22 cellular contexts compared by ENCODE assay signal in the genomic region with DNA sequence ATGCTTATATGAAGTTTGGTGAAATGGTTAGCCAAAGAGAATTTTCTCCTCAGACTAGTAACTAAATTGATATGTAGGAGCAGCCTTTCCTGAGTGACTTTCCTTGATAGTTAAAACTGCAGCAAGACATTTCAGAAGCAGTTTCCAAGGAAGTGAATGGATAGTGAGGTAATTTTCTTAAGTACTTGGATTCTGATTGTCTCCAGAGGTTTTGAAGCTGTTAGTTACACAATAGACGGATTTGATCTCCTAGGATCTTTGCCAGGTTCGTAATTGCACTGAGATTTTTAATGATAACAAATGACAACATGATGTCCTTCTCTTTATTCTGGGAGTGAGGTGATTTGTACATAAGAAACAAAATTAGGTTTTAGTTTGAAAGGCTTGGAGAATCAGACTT. TPM values are rescaled to one million over a fixed set of nuclear protein-coding genes. Genes with fewer than 3 reads are reported as not detected.
DNase-seq lines count a peak whose midpoint lies in the region; ATAC-seq, FAIRE-seq and TF ChIP-seq lines count a peak whose summit lies in the region.
"Had no signal": no experiment of that assay in that cellular context is flagged by ENCODE, and none has a peak within 500 bp of the region (broad histone marks: within the 10 kb centered on the region; RNA-seq: fewer than 3 reads in every experiment).

No MANE protein-coding gene starts in this region.

- H2AFZ ChIP-seq in endothelial cell of umbilical vein (ENCODE audit: low read depth, low read length) (no peak overlapping the region), mesenchymal stem cell (ENCODE audit: low read depth, low read length) (no peak overlapping the region)
- H2AFZ ChIP-seq: hepatocyte had no signal

- intact Hi-C loops in endothelial cell of umbilical vein (cut with micrococcal nuclease) (no loop called here), MCF 10A (cut with micrococcal nuclease) (no loop called here), upper lobe of right lung (cut with DNase I) (no loop called here)

- H3K14ac ChIP-seq in mesenchymal stem cell (ENCODE audit: low read length in 2 of 2) = no peak overlapping the region

- ATAC-seq in A549 = no peak
- ATAC-seq in GM18498 (IDR thresholded peaks at IDR 0.05; ENCODE audit: unreplicated experiment) = no peak
- ATAC-seq in upper lobe of right lung = no peak
- ATAC-seq: body of pancreas; natural killer cell treated with Interleukin-12 subunit alpha and Interleukin-12 subunit beta and Interleukin-15 and Interleukin-18, amount 100 ng/mL, for 72 hours had no signal

- peaks cover 29% of the 10 kb centered on the region for H3K79me2 ChIP-seq in endothelial cell of umbilical vein (ENCODE audit: control insufficient read depth, insufficient read depth, low read length)

- no peak overlapping the region for H3K4me2 ChIP-seq in A549
- H3K4me2 ChIP-seq in endothelial cell of umbilical vein (ENCODE audit: insufficient read depth, low read length) = peak overlapping the region; percentile 55
- H3K4me2 ChIP-seq in mesenchymal stem cell (ENCODE audit: low read length, poor library complexity, severe bottlenecking) = no peak overlapping the region
- H3K4me2 ChIP-seq: hepatocyte had no signal

- FAIRE-seq in A549 (lab: Jason Lieb, UNC) (peak; percentile 90), endothelial cell of umbilical vein (lab: Jason Lieb, UNC) (peak; percentile 60)
- FAIRE-seq: keratinocyte had no signal

- CTCF ChIA-PET in A549 (lab: Yijun Ruan, JAX) = no interaction called here
- CTCF ChIA-PET in endothelial cell of umbilical vein (lab: Charles Lee) = no interaction called here
- CTCF ChIA-PET in MCF 10A (lab: Yijun Ruan, JAX) = no interaction called here

- H3K23ac ChIP-seq in mesenchymal stem cell (ENCODE audit: low read length in 2 of 2) = no peak overlapping the region

- POLR2A ChIA-PET in A549 (lab: Yijun Ruan, JAX) = no interaction called here
- POLR2A ChIA-PET in endothelial cell of umbilical vein (lab: Charles Lee) = no interaction called here
- POLR2A ChIA-PET in MCF 10A (lab: Yijun Ruan, JAX) = no interaction called here

- H3K18ac ChIP-seq in mesenchymal stem cell (ENCODE audit: low read depth in 1 of 2, low read length in 2 of 2) = no peak overlapping the region

- H3K27ac ChIP-seq in A549 = no peak overlapping the region
- H3K27ac ChIP-seq in endothelial cell of umbilical vein (ENCODE audit: insufficient read depth, low read depth, low read length) = peak overlapping the region; percentile 48
- no peak overlapping the region for H3K27ac ChIP-seq in mesenchymal stem cell (ENCODE audit: low read length, poor library complexity, severe bottlenecking)
- no peak overlapping the region for H3K27ac ChIP-seq in upper lobe of right lung
- H3K27ac ChIP-seq in suprapubic skin = no peak overlapping the region
- H3K27ac ChIP-seq: body of pancreas, hepatocyte had no signal

- dilution Hi-C loops in endothelial cell of umbilical vein (cut with MboI; ENCODE audit: extremely low pct_ligation_motif_present, low sequenced_read_pairs) = no loop called here

- no peaks in the 10 kb centered on the region for H3K9me3 ChIP-seq in A549
- no peaks in the 10 kb centered on the region for H3K9me3 ChIP-seq in endothelial cell of umbilical vein (replicated peaks; ENCODE audit: control insufficient read depth, insufficient read depth, low read length)
- no peaks in the 10 kb centered on the region for H3K9me3 ChIP-seq in mesenchymal stem cell (ENCODE audit: control insufficient read depth, low read length)
- H3K9me3 ChIP-seq in upper lobe of right lung = no peaks in the 10 kb centered on the region
- H3K9me3 ChIP-seq in suprapubic skin = no peaks in the 10 kb centered on the region
- H3K9me3 ChIP-seq: body of pancreas, tibial nerve had no signal

- no peak overlapping the region for H2BK12ac ChIP-seq in mesenchymal stem cell (ENCODE audit: low read length in 2 of 2)

- no peaks in the 10 kb centered on the region for H3K36me3 Mint-ChIP-seq in MCF 10A (ENCODE audit: insufficient read depth, unreplicated experiment)
- H3K36me3 Mint-ChIP-seq: CD4-positive, CD25-positive, alpha-beta regulatory T cell; memory B cell; natural killer cell treated with Interleukin-12 subunit alpha and Interleukin-12 subunit beta and Interleukin-15 and Interleukin-18, amount 100 ng/mL, for 72 hours had no signal

- H3K4me1 Mint-ChIP-seq in MCF 10A (ENCODE audit: insufficient read depth, unreplicated experiment) = no peaks in the 10 kb centered on the region
- H3K4me1 Mint-ChIP-seq: CD4-positive, CD25-positive, alpha-beta regulatory T cell; memory B cell had no signal

- no peak for TF ChIP-seq RAD21 in A549 (conservative IDR thresholded peaks at IDR 0.05 in 1 of 2, IDR thresholded peaks at IDR 0.05 in 1 of 2)

- TF ChIP-seq EP300 in A549 (IDR thresholded peaks at IDR 0.05) (no peak), suprapubic skin (IDR thresholded peaks at IDR 0.05) (no peak)

- H3K27me3 ChIP-seq in endothelial cell of umbilical vein (ENCODE audit: control insufficient read depth in 2 of 2, insufficient read depth in 2 of 2, low read length in 2 of 2) (no peaks in the 10 kb centered on the region), mesenchymal stem cell (ENCODE audit: control insufficient read depth in 1 of 2, insufficient read depth in 1 of 2, low read length in 2 of 2) (no peaks in the 10 kb centered on the region), upper lobe of right lung (no peaks in the 10 kb centered on the region), suprapubic skin (no peaks in the 10 kb centered on the region)
- H3K27me3 ChIP-seq: body of pancreas, hepatocyte, tibial nerve had no signal

- no peak overlapping the region for H2AK5ac ChIP-seq in mesenchymal stem cell (ENCODE audit: low read length, severe bottlenecking)

- no peak overlapping the region for H3K4ac ChIP-seq in mesenchymal stem cell (ENCODE audit: low read depth in 1 of 2, low read length in 2 of 2)

- H3K4me3 ChIP-seq in A549 (no peak overlapping the region), LNCaP clone FGC (ENCODE audit: low read depth, low read length) (no peak overlapping the region), endothelial cell of umbilical vein (replicated peaks in 1 of 3; ENCODE audit: insufficient read depth in 1 of 3, low read depth in 1 of 3, low read length in 3 of 3) (no peak overlapping the region), mesenchymal stem cell (ENCODE audit: insufficient read depth in 1 of 2, low read depth in 1 of 2, low read length in 2 of 2) (no peak overlapping the region), upper lobe of right lung (no peak overlapping the region), suprapubic skin (no peak overlapping the region)
- H3K4me3 ChIP-seq: body of pancreas, hepatocyte, tibial nerve had no signal

- H3K9ac ChIP-seq in endothelial cell of umbilical vein (replicated peaks; ENCODE audit: extremely low read depth, insufficient read depth, low read length) (peak overlapping the region; percentile 9), mesenchymal stem cell (ENCODE audit: low read length) (no peak overlapping the region)

- 90% methylated on average over 2 of the region's 2 CpGs for WGBS in A549 (ENCODE audit: missing lambda C conversion rate)
- 80% methylated on average over 2 of the region's 2 CpGs for WGBS in mesenchymal stem cell
- 17% methylated on average over 2 of the region's 2 CpGs for WGBS in suprapubic skin

- no peak overlapping the region for H2BK5ac ChIP-seq in mesenchymal stem cell (ENCODE audit: low read depth, low read length, poor library complexity, severe bottlenecking)

- H2BK120ac ChIP-seq in mesenchymal stem cell (ENCODE audit: low read depth, low read length) = no peak overlapping the region

- no peaks in the 10 kb centered on the region for H4K20me1 ChIP-seq in endothelial cell of umbilical vein (replicated peaks; ENCODE audit: control insufficient read depth, extremely low read depth, insufficient read depth, low read length)

- H3K36me3 ChIP-seq in endothelial cell of umbilical vein (ENCODE audit: control insufficient read depth in 2 of 2, extremely low read depth in 1 of 2, insufficient read depth in 2 of 2, low read length in 2 of 2) = no peaks in the 10 kb centered on the region
- H3K36me3 ChIP-seq in mesenchymal stem cell (ENCODE audit: control insufficient read depth in 1 of 2, insufficient read depth in 2 of 2, low read depth in 1 of 2, low read length in 2 of 2) = no peaks in the 10 kb centered on the region
- H3K36me3 ChIP-seq in upper lobe of right lung = no peaks in the 10 kb centered on the region
- no peaks in the 10 kb centered on the region for H3K36me3 ChIP-seq in suprapubic skin
- H3K36me3 ChIP-seq: tibial nerve had no signal

- no peaks in the 10 kb centered on the region for H3K9me3 Mint-ChIP-seq in MCF 10A (ENCODE audit: unreplicated experiment)
- H3K9me3 Mint-ChIP-seq: memory B cell; natural killer cell treated with Interleukin-12 subunit alpha and Interleukin-12 subunit beta and Interleukin-15 and Interleukin-18, amount 100 ng/mL, for 72 hours had no signal

- DNase-seq in A549 (ENCODE audit: low read depth in 1 of 2, low spot score in 1 of 2) (no peak), LNCaP clone FGC (ENCODE audit: low read depth) (peak; percentile 66), endothelial cell of umbilical vein (ENCODE audit: low read depth, low spot score) (peak; percentile 64), mesenchymal stem cell (peak; percentile 39), MCF 10A (ENCODE audit: unreplicated experiment) (no peak), upper lobe of right lung (no peak), suprapubic skin (ENCODE audit: low spot score in 2 of 2) (no peak)
- DNase-seq: activated CD4-positive, alpha-beta T cell treated with anti-CD3 and anti-CD28 coated beads, Interleukin-2, amount 50 U/mL, for 48 hours; activated naive CD4-positive, alpha-beta T cell treated with anti-CD3 and anti-CD28 coated beads, Interleukin-2, amount 50 U/mL, for 16 hours; body of pancreas; CD4-positive, CD25-positive, alpha-beta regulatory T cell; DMS79 treated with DMSO at 0.1 percent for 48 hours; NCI-H1930; NCI-H526 treated with DMSO at 0.1 percent for 48 hours; SHP77; T-helper 1 cell had no signal

- no peaks in the 10 kb centered on the region for H3K79me1 ChIP-seq in mesenchymal stem cell (replicated peaks; ENCODE audit: low read length, poor library complexity, severe bottlenecking)

- no peak overlapping the region for H3K27ac Mint-ChIP-seq in MCF 10A (ENCODE audit: low read depth, unreplicated experiment)
- H3K27ac Mint-ChIP-seq: CD4-positive, CD25-positive, alpha-beta regulatory T cell; memory B cell; natural killer cell treated with Interleukin-12 subunit alpha and Interleukin-12 subunit beta and Interleukin-15 and Interleukin-18, amount 100 ng/mL, for 72 hours had no signal

- no peak overlapping the region for H4K91ac ChIP-seq in mesenchymal stem cell (ENCODE audit: low read length)

- H4K8ac ChIP-seq in mesenchymal stem cell (ENCODE audit: low read length) = no peak overlapping the region

- no peak overlapping the region for H2BK15ac ChIP-seq in mesenchymal stem cell (ENCODE audit: low read depth, poor library complexity, severe bottlenecking)

- no peak overlapping the region for H3K4me3 Mint-ChIP-seq in MCF 10A (ENCODE audit: unreplicated experiment)
- H3K4me3 Mint-ChIP-seq: CD4-positive, CD25-positive, alpha-beta regulatory T cell; memory B cell; natural killer cell treated with Interleukin-12 subunit alpha and Interleukin-12 subunit beta and Interleukin-15 and Interleukin-18, amount 100 ng/mL, for 72 hours had no signal

- H3K4me1 ChIP-seq in A549 (peaks cover 10% of the 10 kb centered on the region; the same call in 2 of the 3 replicates), endothelial cell of umbilical vein (ENCODE audit: control insufficient read depth, extremely low read depth, insufficient read depth, low read length) (peaks cover 40% of the 10 kb centered on the region), mesenchymal stem cell (ENCODE audit: control insufficient read depth, insufficient read depth, low read depth, low read length) (no peaks in the 10 kb centered on the region), upper lobe of right lung (no peaks in the 10 kb centered on the region), suprapubic skin (no peaks in the 10 kb centered on the region)

- TF ChIP-seq CTCF in A549 (IDR thresholded peaks at IDR 0.05) (no peak), LNCaP clone FGC (IDR thresholded peaks at IDR 0.05; ENCODE audit: control insufficient read depth, extremely low read depth, insufficient read depth) (no peak), endothelial cell of umbilical vein (IDR thresholded peaks at IDR 0.05; ENCODE audit: extremely low read depth in 1 of 2, insufficient read depth in 1 of 2, low read depth in 1 of 2, low read length in 2 of 2) (no peak), MCF 10A (IDR thresholded peaks at IDR 0.05; ENCODE audit: unreplicated experiment) (no peak), upper lobe of right lung (IDR thresholded peaks at IDR 0.05) (no peak), suprapubic skin (IDR thresholded peaks at IDR 0.05) (no peak)

- peaks cover 51% of the 10 kb centered on the region for H3K27me3 Mint-ChIP-seq in MCF 10A (ENCODE audit: insufficient read depth, unreplicated experiment)
- H3K27me3 Mint-ChIP-seq: CD4-positive, CD25-positive, alpha-beta regulatory T cell had no signal

- no peaks in the 10 kb centered on the region for H3K9me1 ChIP-seq in endothelial cell of umbilical vein (replicated peaks; ENCODE audit: control insufficient read depth, extremely low read depth, insufficient read depth, low read length)

- TF ChIP-seq POLR2A in A549 (IDR thresholded peaks at IDR 0.05; ENCODE audit: low read length) (no peak), endothelial cell of umbilical vein (IDR thresholded peaks at IDR 0.05; ENCODE audit: low read depth, low read length) (no peak), suprapubic skin (IDR thresholded peaks at IDR 0.05) (no peak)

- BruUV-seq in endothelial cell of umbilical vein (replicated peaks; lab: Mats Ljungman, UMichigan) (no TSS peak), MCF 10A (replicated peaks; lab: Mats Ljungman, UMichigan) (no TSS peak)

RNA-seq across cellular contexts. Expression of a gene that starts 29.2 kb away (rescaled TPM):
- polyA plus RNA-seq in A549 (2011; rRNA removed) = 11.3 and 15.9 TPM in 2 replicates
- polyA plus RNA-seq in A549 (2012; cell fraction: cytosol; rRNA removed) = 3.0 and 3.7 TPM in 2 replicates
- polyA plus RNA-seq in A549 (2012; cell fraction: nucleus; rRNA removed) = 2.9 and 4.2 TPM in 2 replicates
- polyA plus RNA-seq in A549 (2017; fragmentation: RNase III; extraction: RNeasy Plus Mini Kit Qiagen cat#74134 plus additional on column Dnase treatment) = 4.7 to 5.0 TPM (median 5.0 TPM) in 3 replicates
- 13.6 and 14.5 TPM in 2 replicates for polyA minus RNA-seq in A549 (2011; rRNA and poly(A)+ RNA removed)
- 28.3 and 37.6 TPM in 2 replicates for total RNA-seq in endothelial cell of umbilical vein
- 46.3 TPM in 2 replicates for polyA plus RNA-seq in endothelial cell of umbilical vein
- 22.4 and 22.5 TPM in 2 replicates for polyA plus RNA-seq in endothelial cell of umbilical vein (2011; cell fraction: cytosol; rRNA removed)
- 29.3 and 33.3 TPM in 2 replicates for polyA plus RNA-seq in endothelial cell of umbilical vein (2011; cell fraction: nucleus; rRNA removed)
- polyA plus RNA-seq in endothelial cell of umbilical vein (2012) = 28.8 and 39.5 TPM in 2 replicates
- polyA minus RNA-seq in endothelial cell of umbilical vein = 91.0 and 105 TPM in 2 replicates
- 10.9 TPM for polyA minus RNA-seq in endothelial cell of umbilical vein (2011; cell fraction: cytosol; rRNA and poly(A)+ RNA removed)
- polyA minus RNA-seq in endothelial cell of umbilical vein (2011; cell fraction: nucleus; rRNA and poly(A)+ RNA removed) = 57.9 and 77.3 TPM in 2 replicates
- 19.5 TPM for polyA plus RNA-seq in mesenchymal stem cell (2013, experiment 1 of 2)
- 20.5 TPM for polyA plus RNA-seq in mesenchymal stem cell (2013, experiment 2 of 2)
- 10.2 and 10.5 TPM in 2 replicates for total RNA-seq in MCF 10A (2022)
- total RNA-seq in upper lobe of right lung = 16.3 TPM
- 1 to 10 TPM; 3.8 to 7.1 (median 5.1) TPM for total RNA-seq in suprapubic skin
- total RNA-seq: CD4-positive, CD25-positive, alpha-beta regulatory T cell; natural killer cell treated with Interleukin-12 subunit alpha and Interleukin-12 subunit beta and Interleukin-15 and Interleukin-18, amount 100 ng/mL, for 72 hours had no signal
- polyA plus RNA-seq: CD4-positive, CD25-positive, alpha-beta regulatory T cell had no signal

Comparison
In these comparisons a context has a peak if more than half of its experiments do, and no peak if none do; other contexts are left out.
1. DNase-seq: peak in LNCaP clone FGC (single experiment), endothelial cell of umbilical vein (single experiment) and mesenchymal stem cell (single experiment); none in A549 (0 of 2), MCF 10A (single experiment), upper lobe of right lung (single experiment) and suprapubic skin (0 of 2).